11 cellular contexts compared by ENCODE assay signal in the genomic region with DNA sequence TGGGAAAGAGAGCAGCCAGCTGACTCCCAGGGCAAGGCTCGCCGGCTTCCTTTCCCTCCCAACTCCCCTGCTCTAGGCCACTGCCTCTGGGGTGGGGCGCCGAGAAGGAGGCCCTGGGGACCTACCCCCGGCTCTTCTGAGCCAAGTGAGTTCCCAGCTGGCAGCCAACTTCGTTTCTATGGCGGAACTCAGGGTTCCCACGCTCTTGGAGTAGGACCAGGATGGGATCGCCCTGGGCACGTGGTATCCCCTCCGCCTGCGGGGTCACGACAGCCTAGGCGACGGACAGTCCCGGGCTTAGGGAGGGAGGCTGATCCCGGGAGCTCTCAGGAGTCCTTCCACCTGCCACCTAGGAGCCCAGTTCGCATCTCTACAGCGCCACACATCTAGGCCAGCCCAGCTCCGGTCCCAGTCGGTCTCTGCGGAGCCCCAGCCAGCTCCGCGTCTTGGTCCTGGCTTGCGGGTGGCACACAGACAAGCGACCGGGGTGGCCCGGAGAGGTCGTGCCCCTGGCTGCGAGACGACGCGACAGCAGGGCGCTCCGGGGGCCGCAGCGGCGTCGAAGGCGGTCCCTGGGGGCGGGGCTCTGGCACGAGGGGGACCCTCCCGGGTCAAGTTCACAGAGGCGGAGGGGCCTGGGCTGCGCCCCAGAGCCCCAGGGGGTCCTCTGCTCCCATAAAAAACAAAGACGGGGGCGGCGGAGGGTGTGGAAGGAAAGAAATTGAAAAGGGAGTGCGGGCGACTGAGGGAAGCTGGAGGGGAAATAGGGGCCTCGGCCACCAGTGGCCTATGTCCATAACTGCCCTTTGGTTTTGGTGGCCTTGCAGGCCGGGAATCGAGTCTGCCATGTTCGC. TPM values are rescaled to one million over a fixed set of nuclear protein-coding genes. Genes with fewer than 3 reads are reported as not detected.
DNase-seq lines count a peak whose midpoint lies in the region; ATAC-seq and TF ChIP-seq lines count a peak whose summit lies in the region.
"Had no signal": no experiment of that assay in that cellular context is flagged by ENCODE, and none has a peak within 500 bp of the region (broad histone marks: within the 10 kb centered on the region; RNA-seq: fewer than 3 reads in every experiment).

No MANE protein-coding gene starts in this region.

- intact Hi-C loops in transverse colon (cut with DNase I; ENCODE audit: low total_unique reads): no loop called here

- H3K36me3 ChIP-seq in HUES6 (ENCODE audit: control insufficient read depth, insufficient read depth, low read length) (no peaks in the 10 kb centered on the region), iPS-18a (ENCODE audit: control insufficient read depth, low read depth, low read length) (no peaks in the 10 kb centered on the region), skeletal muscle satellite cell (ENCODE audit: insufficient read depth, low read length) (no peaks in the 10 kb centered on the region), transverse colon (no peaks in the 10 kb centered on the region), WERI-Rb-1 (no peaks in the 10 kb centered on the region)

- H3K9me3 Mint-ChIP-seq in activated naive CD8-positive, alpha-beta T cell treated with anti-CD3 and anti-CD28 coated beads, Interleukin-2, amount 50 U/mL, for 24 hours: peaks cover 5% of the 10 kb centered on the region

- H3K4me3 ChIP-seq in HUES6 (ENCODE audit: low read depth, low read length) (peak overlapping the region; percentile 41), iPS-18a (ENCODE audit: low read length) (peak overlapping the region; percentile 4), skeletal muscle satellite cell (ENCODE audit: low read length) (peak overlapping the region; percentile 0), transverse colon (peak overlapping the region in 1 of 4 donors; percentile 23), WERI-Rb-1 (ENCODE audit: low read depth, low read length) (no peak overlapping the region)

- H3K27me3 ChIP-seq in HUES6 (ENCODE audit: control insufficient read depth, insufficient read depth, low read length) (peaks cover 91% of the 10 kb centered on the region), iPS-18a (ENCODE audit: control insufficient read depth, insufficient read depth, low read length) (peaks cover 87% of the 10 kb centered on the region), skeletal muscle satellite cell (ENCODE audit: control insufficient read depth, insufficient read depth, low read length) (peaks cover 77% of the 10 kb centered on the region), transverse colon (peaks cover 96% of the 10 kb centered on the region), WERI-Rb-1 (ENCODE audit: insufficient read depth, low read depth, severe bottlenecking) (peaks cover 32% of the 10 kb centered on the region)

- in situ Hi-C loops in transverse colon (cut with MboI; ENCODE audit: low pct_ligation_motif_present in 1 of 4, low pct_unique_long_range_greater_than_20kb in 1 of 4, low sequenced_read_pairs in 3 of 4): loop anchor here in 1 of 4 donors (25.0 kb wide), 1 partner anchor 428 kb away; no protein-coding TSS in a partner anchor
- in situ Hi-C loops in KBM-7 (cut with MboI; ENCODE audit: low pct_unique_long_range_greater_than_20kb, low sequenced_read_pairs): no loop called here

- no peak overlapping the region for H3K4me3 Mint-ChIP-seq in activated naive CD8-positive, alpha-beta T cell treated with anti-CD3 and anti-CD28 coated beads, Interleukin-2, amount 50 U/mL, for 24 hours

- no peak overlapping the region for H3K27ac ChIP-seq in HUES6 (ENCODE audit: low read depth, low read length)
- H3K27ac ChIP-seq in iPS-18a (ENCODE audit: low read length): no peak overlapping the region
- no peak overlapping the region for H3K27ac ChIP-seq in transverse colon
- H3K27ac ChIP-seq in WERI-Rb-1: no peak overlapping the region

- peaks cover 4% of the 10 kb centered on the region for H3K36me3 Mint-ChIP-seq in activated naive CD8-positive, alpha-beta T cell treated with anti-CD3 and anti-CD28 coated beads, Interleukin-2, amount 50 U/mL, for 24 hours (ENCODE audit: low read depth)
- H3K36me3 Mint-ChIP-seq: brain had no signal

- TF ChIP-seq CTCF in transverse colon (IDR thresholded peaks at IDR 0.05) (no peak), WERI-Rb-1 (IDR thresholded peaks at IDR 0.05; ENCODE audit: low read depth, low read length) (no peak)

- 20 to 25% methylated on average over 1 to 48 of the region's 54 CpGs for WGBS in transverse colon (ENCODE audit: low coverage in 1 of 2), 2 donors

- H3K4me1 ChIP-seq in HUES6 (ENCODE audit: control insufficient read depth, insufficient read depth, low read length) (peaks cover 24% of the 10 kb centered on the region), iPS-18a (ENCODE audit: control insufficient read depth, low read depth, low read length) (peaks cover 9% of the 10 kb centered on the region), skeletal muscle satellite cell (ENCODE audit: control insufficient read depth, insufficient read depth, low read length) (peaks cover 16% of the 10 kb centered on the region), transverse colon (peaks cover 5 to 22% (median 15%) of the 10 kb centered on the region in 4 donors)

- peaks cover 60% of the 10 kb centered on the region for H3K27me3 Mint-ChIP-seq in activated naive CD8-positive, alpha-beta T cell treated with anti-CD3 and anti-CD28 coated beads, Interleukin-2, amount 50 U/mL, for 24 hours

- H3K27ac Mint-ChIP-seq in activated naive CD8-positive, alpha-beta T cell treated with anti-CD3 and anti-CD28 coated beads, Interleukin-2, amount 50 U/mL, for 24 hours: no peak overlapping the region
- H3K27ac Mint-ChIP-seq: brain had no signal

- H3K9me3 ChIP-seq in HUES6 (ENCODE audit: control insufficient read depth, insufficient read depth, low read depth, low read length) (no peaks in the 10 kb centered on the region), iPS-18a (ENCODE audit: control insufficient read depth, low read depth, low read length) (no peaks in the 10 kb centered on the region), skeletal muscle satellite cell (replicated peaks; ENCODE audit: low read length) (no peaks in the 10 kb centered on the region), transverse colon (no peaks in the 10 kb centered on the region), WERI-Rb-1 (ENCODE audit: severe bottlenecking) (no peaks in the 10 kb centered on the region)

- H3K9ac ChIP-seq in HUES6 (ENCODE audit: low read length) (no peak overlapping the region), iPS-18a (ENCODE audit: low read length) (no peak overlapping the region), skeletal muscle satellite cell (ENCODE audit: low read depth, low read length) (no peak overlapping the region)

- TF ChIP-seq EP300 in transverse colon (IDR thresholded peaks at IDR 0.05; ENCODE audit: low read depth): no peak

- no peak for TF ChIP-seq POLR2A in transverse colon (IDR thresholded peaks at IDR 0.05)

- peak overlapping the region; percentile 70 for H3K4me2 ChIP-seq in skeletal muscle satellite cell (ENCODE audit: low read length)

- no peak for ATAC-seq in activated naive CD8-positive, alpha-beta T cell treated with anti-CD3 and anti-CD28 coated beads, Interleukin-2, amount 50 U/mL, for 24 hours
- ATAC-seq in GM18907 (IDR thresholded peaks at IDR 0.05; ENCODE audit: unreplicated experiment): no peak

- DNase-seq in activated naive CD8-positive, alpha-beta T cell treated with anti-CD3 and anti-CD28 coated beads, Interleukin-2, amount 50 U/mL, for 24 hours: peak; percentile 14
- no peak for DNase-seq in transverse colon
- no peak for DNase-seq in KBM-7
- no peak for DNase-seq in WERI-Rb-1
- DNase-seq: NCI-H446 had no signal

- peaks cover 15% of the 10 kb centered on the region for H3K4me1 Mint-ChIP-seq in activated naive CD8-positive, alpha-beta T cell treated with anti-CD3 and anti-CD28 coated beads, Interleukin-2, amount 50 U/mL, for 24 hours

RNA-seq across cellular contexts. Expression of gene GATA3, which starts 20.4 kb away (rescaled TPM):
- 0.22 TPM in 1 of 2 replicates, not detected in the other for total RNA-seq in skeletal muscle satellite cell (2012; rRNA removed)
- total RNA-seq in transverse colon: under 1 TPM in 1 of 4 donors, not detected in 3; 0.48 TPM
- total RNA-seq: SK-MEL-5 had no signal
